Comparison of ENCODE assay signal across 1 cellular context in the genomic region with DNA sequence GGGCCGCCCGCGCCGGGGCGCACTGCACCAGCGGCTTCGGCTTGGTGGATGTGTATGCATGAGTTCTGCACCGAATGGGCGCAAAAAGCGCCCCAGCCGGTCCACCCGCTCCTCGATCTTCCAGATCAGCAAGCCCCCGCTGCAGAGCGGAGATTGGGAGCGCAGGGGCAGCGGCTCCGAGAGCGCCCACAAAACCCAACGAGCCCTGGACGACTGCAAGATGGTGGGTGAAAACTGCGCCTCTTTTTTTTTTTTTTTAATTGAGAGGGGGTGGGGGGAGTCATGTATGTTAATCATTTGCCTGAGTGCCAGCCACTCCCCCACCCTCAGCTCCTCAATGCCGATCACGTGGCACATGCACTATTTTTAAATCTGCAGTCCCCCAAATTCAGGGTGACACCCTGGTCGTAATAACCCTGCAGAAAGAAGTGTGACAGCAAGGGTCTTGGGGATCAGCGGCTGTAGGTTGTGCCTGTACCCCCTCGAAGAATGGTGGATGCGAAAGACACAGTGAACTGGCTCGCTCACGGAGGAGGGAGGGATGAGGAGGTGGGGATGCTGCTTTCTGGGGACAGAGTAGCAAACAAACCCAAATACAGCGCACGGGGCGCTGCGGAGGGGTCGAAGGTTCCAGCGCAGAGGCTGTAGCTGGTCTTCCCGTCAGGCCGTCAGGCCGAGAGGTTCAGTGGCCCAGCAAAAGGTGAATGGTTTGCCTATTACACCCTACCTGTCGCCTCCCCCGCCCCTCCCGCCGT.
TF ChIP-seq lines count a peak whose summit lies in the region.

No MANE protein-coding gene starts in this region.

TF ChIP-seq in H1, 55 proteins besides CTCF, POLR2A, EP300 and RAD21:
- TF ChIP-seq ATF2 (IDR thresholded peaks at IDR 0.05; ENCODE audit: low read length): no peak
- TF ChIP-seq SP2 (IDR thresholded peaks at IDR 0.05; ENCODE audit: low read length): no peak
- no peak for TF ChIP-seq POU5F1 (IDR thresholded peaks at IDR 0.05; ENCODE audit: low read depth, low read length)
- TF ChIP-seq, protein P1, sequence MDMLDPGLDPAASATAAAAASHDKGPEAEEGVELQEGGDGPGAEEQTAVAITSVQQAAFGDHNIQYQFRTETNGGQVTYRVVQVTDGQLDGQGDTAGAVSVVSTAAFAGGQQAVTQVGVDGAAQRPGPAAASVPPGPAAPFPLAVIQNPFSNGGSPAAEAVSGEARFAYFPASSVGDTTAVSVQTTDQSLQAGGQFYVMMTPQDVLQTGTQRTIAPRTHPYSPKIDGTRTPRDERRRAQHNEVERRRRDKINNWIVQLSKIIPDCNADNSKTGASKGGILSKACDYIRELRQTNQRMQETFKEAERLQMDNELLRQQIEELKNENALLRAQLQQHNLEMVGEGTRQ (IDR thresholded peaks at IDR 0.05; ENCODE audit: low read length): peak; percentile 53
- no peak for TF ChIP-seq HDAC2 (IDR thresholded peaks at IDR 0.05; ENCODE audit: borderline replicate concordance in 1 of 2, low read depth in 2 of 2, low read length in 2 of 2)
- no peak for TF ChIP-seq GABPA (IDR thresholded peaks at IDR 0.05; ENCODE audit: borderline replicate concordance, insufficient read depth, low read length)
- peak; percentile 61 for TF ChIP-seq ASH2L (IDR thresholded peaks at IDR 0.05; ENCODE audit: low read length)
- no peak for TF ChIP-seq CEBPB (IDR thresholded peaks at IDR 0.05; ENCODE audit: low read depth, low read length)
- TF ChIP-seq ATF3 (IDR thresholded peaks at IDR 0.05; ENCODE audit: insufficient read depth, low read depth, low read length): 0 out of 2 replicates have a peak, but pooled peaks have one; percentile 2
- no peak for TF ChIP-seq KDM5A (IDR thresholded peaks at IDR 0.05; ENCODE audit: low read length)
- 0 out of 2 replicates have a peak, but pooled peaks have one; percentile 51 for TF ChIP-seq TAF1 (IDR thresholded peaks at IDR 0.05; ENCODE audit: low read depth, low read length)
- 0 out of 2 replicates have a peak, but pooled peaks have one; percentile 21 for TF ChIP-seq CREB1 (IDR thresholded peaks at IDR 0.05)
- no peak for TF ChIP-seq ZNF274 (IDR thresholded peaks at IDR 0.05; ENCODE audit: borderline replicate concordance, extremely low read depth, low read length)
- TF ChIP-seq, protein P2, sequence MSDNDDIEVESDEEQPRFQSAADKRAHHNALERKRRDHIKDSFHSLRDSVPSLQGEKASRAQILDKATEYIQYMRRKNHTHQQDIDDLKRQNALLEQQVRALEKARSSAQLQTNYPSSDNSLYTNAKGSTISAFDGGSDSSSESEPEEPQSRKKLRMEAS (IDR thresholded peaks at IDR 0.05): peak; percentile 29
- TF ChIP-seq, protein P3, sequence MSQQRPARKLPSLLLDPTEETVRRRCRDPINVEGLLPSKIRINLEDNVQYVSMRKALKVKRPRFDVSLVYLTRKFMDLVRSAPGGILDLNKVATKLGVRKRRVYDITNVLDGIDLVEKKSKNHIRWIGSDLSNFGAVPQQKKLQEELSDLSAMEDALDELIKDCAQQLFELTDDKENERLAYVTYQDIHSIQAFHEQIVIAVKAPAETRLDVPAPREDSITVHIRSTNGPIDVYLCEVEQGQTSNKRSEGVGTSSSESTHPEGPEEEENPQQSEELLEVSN (IDR thresholded peaks at IDR 0.05): no peak
- no peak for TF ChIP-seq RFX5 (IDR thresholded peaks at IDR 0.05; ENCODE audit: borderline replicate concordance, low read depth, low read length)
- TF ChIP-seq YY1 (IDR thresholded peaks at IDR 0.05; ENCODE audit: low read depth, low read length): no peak; the same call in 1 of the 2 replicates
- no peak for TF ChIP-seq CHD1 (IDR thresholded peaks at IDR 0.05; ENCODE audit: low read depth, low read length)
- TF ChIP-seq NRF1 (IDR thresholded peaks at IDR 0.05; ENCODE audit: low read depth, low read length): no peak
- TF ChIP-seq BRCA1 (IDR thresholded peaks at IDR 0.05; ENCODE audit: low read depth, low read length): no peak
- peak; percentile 13 for TF ChIP-seq EZH2 (IDR thresholded peaks at IDR 0.05; ENCODE audit: low read depth, low read length, severe bottlenecking)
- TF ChIP-seq MAFK (IDR thresholded peaks at IDR 0.05; ENCODE audit: low read depth, low read length): no peak
- peak; percentile 34 for TF ChIP-seq TAF7 (optimal IDR thresholded peaks at IDR 0.05; ENCODE audit: borderline replicate concordance, low read depth, low read length)
- no peak for TF ChIP-seq PHF8 (conservative IDR thresholded peaks at IDR 0.05; ENCODE audit: low read depth, low read length)
- peak; percentile 88 for TF ChIP-seq KDM4A (IDR thresholded peaks at IDR 0.05; ENCODE audit: low read depth, low read length, severe bottlenecking)
- peak; percentile 67; the same call in 1 of the 2 replicates for TF ChIP-seq RBBP5 (IDR thresholded peaks at IDR 0.05; ENCODE audit: borderline replicate concordance, low read depth, low read length)
- TF ChIP-seq SIN3A (conservative IDR thresholded peaks at IDR 0.05 in 1 of 2, IDR thresholded peaks at IDR 0.05 in 1 of 2; ENCODE audit: low read depth in 1 of 2, low read length in 2 of 2): peak in 1 of 2 experiments; percentile 63; a peak in 1 of 4 replicates
